22 cellular contexts compared by ENCODE assay signal in genomic region chr1:204915856-204916485, GRCh38. TPM values are rescaled to one million over a fixed set of nuclear protein-coding genes. Genes with fewer than 3 reads are reported as not detected.
DNase-seq lines count a peak whose midpoint lies in the region; ATAC-seq, FAIRE-seq and TF ChIP-seq lines count a peak whose summit lies in the region.
"Had no signal": no experiment of that assay in that cellular context is flagged by ENCODE, and none has a peak within 500 bp of the region (broad histone marks: within the 10 kb centered on the region; RNA-seq: fewer than 3 reads in every experiment).

No MANE protein-coding gene starts in this region.

- peaks cover 10% of the 10 kb centered on the region for H3K36me3 ChIP-seq in ACC112 (ENCODE audit: insufficient read depth, low read length)
- no peaks in the 10 kb centered on the region for H3K36me3 ChIP-seq in mammary epithelial cell (ENCODE audit: insufficient read depth, low read length)
- H3K36me3 ChIP-seq in mucosa of descending colon (ENCODE audit: low read depth) = no peaks in the 10 kb centered on the region
- H3K36me3 ChIP-seq in brain microvascular endothelial cell (replicated peaks) = no peaks in the 10 kb centered on the region
- H3K36me3 ChIP-seq in uterus = no peaks in the 10 kb centered on the region

- peak overlapping the region; percentile 45 for H3K9ac ChIP-seq in mammary epithelial cell (ENCODE audit: insufficient read depth, low read length)
- H3K9ac ChIP-seq: parathyroid adenoma had no signal

- peak overlapping the region; percentile 84 for H3K4me2 ChIP-seq in mammary epithelial cell (ENCODE audit: insufficient read depth, low read depth, low read length)

- CTCF ChIA-PET in mammary epithelial cell (lab: Charles Lee; ENCODE audit: low non-redundant PET) = no interaction called here

- peak; percentile 91 for ATAC-seq in mucosa of descending colon
- ATAC-seq in HG03520 (IDR thresholded peaks at IDR 0.05; ENCODE audit: unreplicated experiment) = no peak
- ATAC-seq: activated CD4-positive, CD25-positive, alpha-beta regulatory T cell treated with anti-CD3 and anti-CD28 coated beads, Interleukin-2, amount 50 U/mL, for 24 hours; activated CD8-positive, alpha-beta memory T cell treated with anti-CD3 and anti-CD28 coated beads, Interleukin-2, amount 10 ng/mL, durations not matched to agents 7 days and 5 days; left ventricle myocardium superior; stimulated activated naive B cell treated with anti-CD40 and anti-IgM and Interleukin-4, amounts not matched to agents 10 μg/mL and 1 μg/mL and 100 μg/mL, for 72 hours had no signal

- FAIRE-seq in HTR-8/SVneo (lab: Jason Lieb, UNC) = no peak
- FAIRE-seq: astrocyte, GM12892 had no signal

- intact Hi-C loops in mammary epithelial cell (cut with micrococcal nuclease) (no loop called here), mucosa of descending colon (cut with DNase I, micrococcal nuclease) (no loop called here), uterus (cut with DNase I; ENCODE audit: low total_unique reads) (no loop called here)

- DNase-seq in HTR-8/SVneo (ENCODE audit: insufficient read length, low spot score) = peak; percentile 23
- DNase-seq in mammary epithelial cell = peak; percentile 92
- DNase-seq in mucosa of descending colon = peak in 2 of 3 donors; percentile 30 to 53
- no peak for DNase-seq in activated naive CD4-positive, alpha-beta T cell (lab: John Stamatoyannopoulos, UW)
- DNase-seq in brain microvascular endothelial cell = no peak
- no peak for DNase-seq in uterus
- DNase-seq: activated CD8-positive, alpha-beta memory T cell treated with anti-CD3 and anti-CD28 coated beads, Interleukin-2, amount 10 ng/mL, durations not matched to agents 7 days and 5 days; activated gamma-delta T cell; GDM1; hypothalamus; Kasumi-1; left ventricle myocardium superior; NCI-H1694; NCI-H774; stimulated activated naive B cell treated with anti-CD40 and anti-IgM and Interleukin-4, amounts not matched to agents 10 μg/mL and 1 μg/mL and 100 μg/mL, for 72 hours had no signal

- WGBS in mammary epithelial cell (ENCODE audit: low coverage, missing lambda C conversion rate) = 0% methylated on average over 5 of the region's 5 CpGs

- dilution Hi-C loops in mammary epithelial cell (cut with HindIII; ENCODE audit: low sequenced_read_pairs) = no loop called here

- no peak for TF ChIP-seq CTCF in mammary epithelial cell (conservative IDR thresholded peaks at IDR 0.05 in 1 of 2, IDR thresholded peaks at IDR 0.05 in 1 of 2; ENCODE audit: extremely low read depth in 1 of 2, insufficient read depth in 1 of 2, low read depth in 1 of 2, low read length in 2 of 2)
- no peak for TF ChIP-seq CTCF in mucosa of descending colon (IDR thresholded peaks at IDR 0.05)
- TF ChIP-seq CTCF in brain microvascular endothelial cell (IDR thresholded peaks at IDR 0.05; ENCODE audit: low read depth, low read length, missing control alignments) = no peak
- TF ChIP-seq CTCF in uterus (IDR thresholded peaks at IDR 0.05) = no peak

- H3K27ac ChIP-seq in ACC112 (ENCODE audit: low read depth, low read length) (no peak overlapping the region), mammary epithelial cell (ENCODE audit: insufficient read depth, low read depth, low read length) (peak overlapping the region; percentile 88), brain microvascular endothelial cell (no peak overlapping the region), uterus (no peak overlapping the region)
- H3K27ac ChIP-seq: coronary artery, parathyroid adenoma had no signal

- H3K27me3 ChIP-seq in ACC112 (ENCODE audit: insufficient read depth, low read length) (no peaks in the 10 kb centered on the region), mammary epithelial cell (ENCODE audit: insufficient read depth, low read length) (no peaks in the 10 kb centered on the region), brain microvascular endothelial cell (replicated peaks) (no peaks in the 10 kb centered on the region), uterus (no peaks in the 10 kb centered on the region)

- peaks cover 8% of the 10 kb centered on the region for H3K4me1 ChIP-seq in ACC112 (ENCODE audit: control insufficient read depth, insufficient read depth, low read length, unreplicated experiment)
- H3K4me1 ChIP-seq in mammary epithelial cell (ENCODE audit: insufficient read depth, low read length) = peaks cover 6% of the 10 kb centered on the region
- H3K4me1 ChIP-seq in mucosa of descending colon (ENCODE audit: low read depth) = peaks cover 4% of the 10 kb centered on the region
- no peaks in the 10 kb centered on the region for H3K4me1 ChIP-seq in uterus
- H3K4me1 ChIP-seq: parathyroid adenoma had no signal

- H3K79me2 ChIP-seq in ACC112 (ENCODE audit: control insufficient read depth, insufficient read depth, low read length, unreplicated experiment) (no peaks in the 10 kb centered on the region), mammary epithelial cell (ENCODE audit: insufficient read depth, low read length) (no peaks in the 10 kb centered on the region)
- H3K79me2 ChIP-seq: parathyroid adenoma had no signal

- no peak for TF ChIP-seq POLR2A in uterus (IDR thresholded peaks at IDR 0.05)

- no peak overlapping the region for H2AFZ ChIP-seq in ACC112 (ENCODE audit: low read length, unreplicated experiment)
- peak overlapping the region; percentile 90 for H2AFZ ChIP-seq in mammary epithelial cell (ENCODE audit: low read depth, low read length)
- H2AFZ ChIP-seq: parathyroid adenoma had no signal

- in situ Hi-C loops in mammary epithelial cell (cut with MboI; ENCODE audit: low sequenced_read_pairs in 2 of 2) = no loop called here
- in situ Hi-C loops in brain microvascular endothelial cell (cut with HindIII; ENCODE audit: low pct_ligation_motif_present, low sequenced_read_pairs) = no loop called here

- H3K4me3 ChIP-seq in ACC112 (ENCODE audit: low read depth, low read length) (peak overlapping the region; percentile 6; the same call in 1 of the 2 replicates), mammary epithelial cell (replicated peaks in 1 of 3; ENCODE audit: insufficient read depth in 1 of 3, low read depth in 2 of 3, low read length in 3 of 3) (peak overlapping the region; percentile 18 to 46 (median 39)), mucosa of descending colon (no peak overlapping the region), brain microvascular endothelial cell (ENCODE audit: low read depth, low read length) (no peak overlapping the region), uterus (no peak overlapping the region)
- H3K4me3 ChIP-seq: coronary artery had no signal

- H3K9me3 ChIP-seq in mammary epithelial cell (replicated peaks; ENCODE audit: insufficient read depth, low read length) = no peaks in the 10 kb centered on the region
- H3K9me3 ChIP-seq in mucosa of descending colon = no peaks in the 10 kb centered on the region
- peaks cover 0 to 3% of the 10 kb centered on the region in 2 donors for H3K9me3 ChIP-seq in uterus

- no peaks in the 10 kb centered on the region for H4K20me1 ChIP-seq in mammary epithelial cell (ENCODE audit: insufficient read depth, low read length)

- BruUV-seq in mammary epithelial cell (replicated peaks; lab: Mats Ljungman, UMichigan) = TSS peak; percentile 78

RNA-seq across cellular contexts. Expression of gene NFASC, which starts 45.3 kb away (rescaled TPM):
- total RNA-seq in mammary epithelial cell (10 to 100 TPM; 37.6 to 94.9 TPM), mucosa of descending colon (10 to 100 TPM; 12.3 to 27.6 (median 22.7) TPM), uterus (10 to 100 TPM in 3 of 4 donors, 1 to 10 TPM in 1; 7.9 to 68.7 (median 32.7) TPM)
- 12.7 TPM for polyA plus RNA-seq in mammary epithelial cell
- 28.6 TPM for polyA minus RNA-seq in mammary epithelial cell

Comparison
In these comparisons a context has a peak if more than half of its experiments do, and no peak if none do; other contexts are left out.
1. H3K4me3 ChIP-seq: peak in ACC112 (single experiment) and mammary epithelial cell (3 of 3); none in mucosa of descending colon (single experiment), brain microvascular endothelial cell (single experiment) and uterus (0 of 2).
2. DNase-seq: peak in HTR-8/SVneo (single experiment), mammary epithelial cell (single experiment) and mucosa of descending colon (2 of 3); none in activated naive CD4-positive, alpha-beta T cell (0 of 4), brain microvascular endothelial cell (single experiment) and uterus (0 of 2).